In the genomic region with DNA sequence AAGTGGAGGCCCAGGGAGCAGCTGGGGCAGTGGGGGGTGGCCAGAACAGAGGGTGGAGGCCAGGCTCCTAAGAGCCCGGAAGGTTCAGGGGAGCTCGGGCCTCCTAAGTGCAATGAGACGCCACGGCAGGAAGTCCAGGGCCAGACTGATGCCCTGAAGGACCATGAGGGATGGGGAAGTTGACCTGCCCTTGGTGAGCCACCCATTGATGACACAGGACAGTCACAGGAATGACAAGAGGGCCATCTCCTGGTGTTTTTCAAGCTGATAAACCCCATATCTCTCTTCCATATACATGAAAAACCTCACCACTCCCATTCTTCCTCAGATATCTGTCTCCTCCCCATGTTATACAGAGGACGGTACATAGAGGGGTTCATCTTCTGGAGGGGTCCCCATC, we compare ENCODE assay signal across 23 cellular contexts. TPM values are rescaled to one million over a fixed set of nuclear protein-coding genes. Genes with fewer than 3 reads are reported as not detected.
DNase-seq lines count a peak whose midpoint lies in the region; ATAC-seq, FAIRE-seq and TF ChIP-seq lines count a peak whose summit lies in the region.
"Had no signal": no experiment of that assay in that cellular context is flagged by ENCODE, and none has a peak within 500 bp of the region (broad histone marks: within the 10 kb centered on the region; RNA-seq: fewer than 3 reads in every experiment).

No MANE protein-coding gene starts in this region.

- peak; percentile 93 for FAIRE-seq in K562 (lab: Jason Lieb, UNC)
- FAIRE-seq: endothelial cell of umbilical vein, frontal cortex, GM12891 had no signal

- H3K9me1 ChIP-seq in K562 (ENCODE audit: control insufficient read depth, insufficient read depth, low read length) = peaks cover 3% of the 10 kb centered on the region

- H3K4me3 ChIP-seq in OCI-LY7 (ENCODE audit: low read depth, low read length, poor library complexity, severe bottlenecking) (no peak overlapping the region), K562 (no peak overlapping the region), upper lobe of left lung (no peak overlapping the region)
- H3K4me3 ChIP-seq: coronary artery, vagina had no signal

- BruUV-seq in OCI-LY7 (replicated peaks; lab: Mats Ljungman, UMichigan) (no TSS peak), K562 (replicated peaks; lab: Mats Ljungman, UMichigan) (no TSS peak)

- TF ChIP-seq POLR2A in K562 (conservative IDR thresholded peaks at IDR 0.05) (no peak), upper lobe of left lung (IDR thresholded peaks at IDR 0.05) (no peak)

- CTCF ChIA-PET in OCI-LY7 (lab: Charles Lee; ENCODE audit: unreplicated experiment) (interaction anchor here (0.6 to 1.1 kb wide), 3 partner anchors 10 to 46 kb away, joined by 3 to 6 read pairs (median 4); no protein-coding TSS in a partner anchor), K562 (lab: Yijun Ruan, JAX; ENCODE audit: low intra/inter-chr PET ratio) (interaction anchor here (0.7 to 2.5 kb wide), 2 partner anchors 19 to 45 kb away, joined by 3 to 40 read pairs; partner anchors contain the start of gene CDR2L)

- H3K27ac ChIP-seq in OCI-LY7 (ENCODE audit: low read depth, low read length, poor library complexity, severe bottlenecking) (no peak overlapping the region), K562 (ENCODE audit: extremely low read depth, low read depth, low read length) (no peak overlapping the region), upper lobe of left lung (no peak overlapping the region)
- H3K27ac ChIP-seq: coronary artery, vagina had no signal

- WGBS in K562 (ENCODE audit: insufficient coverage, low coverage, missing lambda C conversion rate) = 12% methylated on average over 5 of the region's 5 CpGs
- 66 to 81% methylated on average over 5 of the region's 5 CpGs for WGBS in upper lobe of left lung, 2 donors

- ATAC-seq in K562 = peak; percentile 83
- no peak for ATAC-seq in upper lobe of left lung (ENCODE audit: low FRiP score in 2 of 2)
- ATAC-seq: activated naive CD4-positive, alpha-beta T cell treated with anti-CD3 and anti-CD28 coated beads, Interleukin-2, amount 50 U/mL, for 72 hours; activated T-cell treated with anti-CD3 and anti-CD28 coated beads, Interleukin-2, amount 50 U/mL, for 72 hours; natural killer cell; Panc1 had no signal

- H3K79me2 ChIP-seq in OCI-LY7 (ENCODE audit: insufficient read depth, low read depth, low read length) (no peaks in the 10 kb centered on the region), K562 (ENCODE audit: control insufficient read depth, insufficient read depth, low read length) (no peaks in the 10 kb centered on the region)

- H3K9me2 ChIP-seq in OCI-LY7 (ENCODE audit: insufficient read depth, low read length) = no peaks in the 10 kb centered on the region

- intact Hi-C loops in OCI-LY7 (cut with micrococcal nuclease; ENCODE audit: unreplicated experiment) (loop anchor here (1.0 kb wide), 1 partner anchor 45 kb away; no protein-coding TSS in a partner anchor), K562 (cut with micrococcal nuclease) (loop anchor here (1.0 to 10.0 kb wide), 2 partner anchors 45 to 82 kb away; partner anchors contain the start of genes OTOP2 and USH1G)

- H3K36me3 ChIP-seq in OCI-LY7 (ENCODE audit: insufficient read depth, low read length) (no peaks in the 10 kb centered on the region), K562 (ENCODE audit: control insufficient read depth, insufficient read depth, low read length) (peaks cover 13% of the 10 kb centered on the region; the same call in 1 of the 3 replicates), upper lobe of left lung (peaks cover 0 to 42% (median 23%) of the 10 kb centered on the region in 4 donors)

- in situ Hi-C loops in K562 (cut with MboI) = no loop called here

- H3K9ac ChIP-seq in K562 (ENCODE audit: insufficient read depth in 1 of 2, low read depth in 2 of 2, low read length in 2 of 2) = 0 out of 4 replicates have a peak overlapping the region, but pooled peaks of 1 of the 2 experiments have one; percentile 37

- H3K9me3 ChIP-seq in OCI-LY7 (ENCODE audit: low read length) (no peaks in the 10 kb centered on the region), K562 (replicated peaks; ENCODE audit: control insufficient read depth, insufficient read depth, low read depth, low read length) (no peaks in the 10 kb centered on the region), upper lobe of left lung (no peaks in the 10 kb centered on the region)
- H3K9me3 ChIP-seq: Caco-2, vagina had no signal

- POLR2A ChIA-PET in OCI-LY7 (lab: Charles Lee) (no interaction called here), K562 (lab: Yijun Ruan, JAX) (interaction anchor here (1.1 to 3.4 kb wide), 6 partner anchors 12 to 121 kb away, joined by 3 to 16 read pairs (median 6); no protein-coding TSS in a partner anchor)

- H3K4me2 ChIP-seq in OCI-LY7 (ENCODE audit: low read length) (no peak overlapping the region), K562 (ENCODE audit: insufficient read depth, low read length) (no peak overlapping the region)

- H2AFZ ChIP-seq in OCI-LY7 (ENCODE audit: low read length) (no peak overlapping the region), K562 (ENCODE audit: low read depth, low read length) (no peak overlapping the region; the same call in 1 of the 2 replicates)

- H3K27me3 ChIP-seq in K562 (ENCODE audit: control insufficient read depth in 2 of 2, insufficient read depth in 2 of 2, low read length in 2 of 2) (no peaks in the 10 kb centered on the region), upper lobe of left lung (no peaks in the 10 kb centered on the region)
- H3K27me3 ChIP-seq: vagina had no signal

- peak; percentile 89 to 96 for TF ChIP-seq RAD21 in K562 (CRISPR knock-in tag; conservative IDR thresholded peaks at IDR 0.05 in 1 of 2, IDR thresholded peaks at IDR 0.05 in 1 of 2)

- H4K20me1 ChIP-seq in OCI-LY7 (ENCODE audit: insufficient read depth, low read length) = no peaks in the 10 kb centered on the region
- no peaks in the 10 kb centered on the region for H4K20me1 ChIP-seq in K562 (replicated peaks; ENCODE audit: control insufficient read depth, insufficient read depth, low read length)

- TF ChIP-seq CTCF in OCI-LY7 (conservative IDR thresholded peaks at IDR 0.05; ENCODE audit: low read length) (peak; percentile 51; the same call in 1 of the 2 replicates), K562 (IDR thresholded peaks at IDR 0.05 in 2 of 3, conservative IDR thresholded peaks at IDR 0.05 in 1 of 3; ENCODE audit: insufficient read depth in 2 of 3, low read depth in 1 of 3, low read length in 3 of 3) (peak; percentile 60 to 80 (median 61)), upper lobe of left lung (IDR thresholded peaks at IDR 0.05) (no peak)

- DNase-seq in CD1c-positive myeloid dendritic cell (ENCODE audit: extremely low spot score) = peak; percentile 65
- DNase-seq in HT-29 (ENCODE audit: low spot score) = peak; percentile 32
- DNase-seq in OCI-LY7 (ENCODE audit: low spot score) = no peak
- peak; percentile 45 to 69 (median 62) for DNase-seq in K562 (ENCODE audit: extremely low read depth in 1 of 4, low spot score in 3 of 4)
- DNase-seq in NCI-H446 treated with DMSO at 0.1 percent for 48 hours (lab: John Stamatoyannopoulos, UW) = no peak
- no peak for DNase-seq in T1000 (lab: John Stamatoyannopoulos, UW)
- DNase-seq in upper lobe of left lung = no peak
- DNase-seq in DMS79 (lab: John Stamatoyannopoulos, UW) = no peak
- DNase-seq: activated B cell treated with CpG ODN at 0.5 μM for 24 hours; activated T-cell treated with anti-CD3 and anti-CD28 coated beads, Interleukin-2, amount 50 U/mL, for 72 hours; natural killer cell; NCI-H1092; NCI-H2107; NCI-H526; stimulated activated CD4-positive, alpha-beta T cell treated with anti-CD3 and anti-CD28 coated beads, Interleukin-4, amount 100 ng/mL, for 1 hour had no signal

- TF ChIP-seq EP300 in K562 (IDR thresholded peaks at IDR 0.05; ENCODE audit: low read length) (no peak), upper lobe of left lung (IDR thresholded peaks at IDR 0.05) (no peak)

- peaks cover 4% of the 10 kb centered on the region for H3K4me1 ChIP-seq in OCI-LY7 (ENCODE audit: insufficient read depth, low read length, poor library complexity, severe bottlenecking)
- H3K4me1 ChIP-seq in K562 (replicated peaks in 1 of 2; ENCODE audit: control insufficient read depth in 2 of 2, insufficient read depth in 2 of 2, low read length in 2 of 2) = peaks cover 11 to 25% of the 10 kb centered on the region in 2 experiments; a peak in 4 of 5 replicates
- peaks cover 0 to 4% (median 1%) of the 10 kb centered on the region in 4 donors for H3K4me1 ChIP-seq in upper lobe of left lung

RNA-seq across cellular contexts. Expression of gene MRPL58, which starts 5.8 kb away (rescaled TPM):
- 61.7 and 66.4 TPM in 2 replicates for total RNA-seq in HT-29 (2014; rRNA removed; shearing (Covaris generic))
- total RNA-seq in OCI-LY7 (2014; rRNA removed; shearing (Covaris generic)) = 79.8 and 84.2 TPM in 2 replicates
- total RNA-seq in OCI-LY7 (2022) = 70.7 and 75.3 TPM in 2 replicates
- total RNA-seq in K562 (2011; cell fraction: chromatin; rRNA removed; ENCODE audit: low replicate concordance) = 11.9 TPM in 2 replicates
- 10.9 and 13.3 TPM in 2 replicates for total RNA-seq in K562 (2011; cell fraction: nucleolus; rRNA removed)
- total RNA-seq in K562 (2011; cell fraction: nucleoplasm; rRNA removed) = 12.6 and 13.2 TPM in 2 replicates
- total RNA-seq in K562 (2014; rRNA removed) = 93.8 and 157 TPM in 2 replicates
- total RNA-seq in K562 (2014; rRNA removed; fragmentation: Illumina TruSeq; extraction: Trizol) = 68.1 and 70.9 TPM in 2 replicates
- 70.3 and 72.4 TPM in 2 replicates for total RNA-seq in K562 (2015; rRNA removed; fragmentation: Illumina TruSeq; extraction: Trizol)
- 70.2 and 75.7 TPM in 2 replicates for total RNA-seq in K562 (2021)
- 79.8 and 82.4 TPM in 2 replicates for polyA plus RNA-seq in K562 (2011; rRNA removed)
- 59.1 and 66.8 TPM in 2 replicates for polyA plus RNA-seq in K562 (2011; cell fraction: cytosol; rRNA removed)
- 25.0 and 36.4 TPM in 2 replicates for polyA plus RNA-seq in K562 (2011; cell fraction: nucleus; rRNA removed)
- polyA plus RNA-seq in K562 (2012) = 64.3 and 69.3 TPM in 2 replicates
- polyA plus RNA-seq in K562 (2014; fragmentation: Illumina TruSeq; extraction: Trizol) = 75.9 and 84.4 TPM in 2 replicates
- polyA plus RNA-seq in K562 (2014; fragmentation: Nextera tagmentation; extraction: Ambion mirVana) = 10 to 100 TPM; 30.8 to 49.6 TPM
- 98.0 and 107 TPM in 2 replicates for polyA plus RNA-seq in K562 (2014; rRNA removed)
- 36.9 and 37.2 TPM in 2 replicates for polyA minus RNA-seq in K562 (2011; rRNA and poly(A)+ RNA removed)
- 24.2 and 34.5 TPM in 2 replicates for polyA minus RNA-seq in K562 (2011; cell fraction: cytosol; rRNA and poly(A)+ RNA removed)
- polyA minus RNA-seq in K562 (2011; cell fraction: nucleus; rRNA and poly(A)+ RNA removed) = 8.3 and 14.6 TPM in 2 replicates
- 10 to 100 TPM; 10.5 to 41.0 (median 21.8) TPM for total RNA-seq in upper lobe of left lung

RNA-seq across cellular contexts. Expression of gene CDR2L, which starts 19.2 kb away (rescaled TPM):
- 10.2 and 10.6 TPM in 2 replicates for total RNA-seq in HT-29 (2014; rRNA removed; shearing (Covaris generic))
- 0.10 and 0.79 TPM in 2 replicates for total RNA-seq in OCI-LY7 (2014; rRNA removed; shearing (Covaris generic))
- 0.49 and 0.74 TPM in 2 replicates for total RNA-seq in OCI-LY7 (2022)
- 1.3 and 5.0 TPM in 2 replicates for total RNA-seq in K562 (2011; cell fraction: chromatin; rRNA removed; ENCODE audit: low replicate concordance)
- total RNA-seq in K562 (2011; cell fraction: nucleolus; rRNA removed) = 3.9 and 4.0 TPM in 2 replicates
- 2.5 and 3.4 TPM in 2 replicates for total RNA-seq in K562 (2011; cell fraction: nucleoplasm; rRNA removed)
- 8.8 and 9.8 TPM in 2 replicates for total RNA-seq in K562 (2014; rRNA removed)
- total RNA-seq in K562 (2014; rRNA removed; fragmentation: Illumina TruSeq; extraction: Trizol) = 2.0 and 2.7 TPM in 2 replicates
- 4.0 and 4.3 TPM in 2 replicates for total RNA-seq in K562 (2015; rRNA removed; fragmentation: Illumina TruSeq; extraction: Trizol)
- total RNA-seq in K562 (2021) = 15.5 and 16.0 TPM in 2 replicates
- polyA plus RNA-seq in K562 (2011; rRNA removed) = 3.1 and 5.5 TPM in 2 replicates
- 6.0 and 8.6 TPM in 2 replicates for polyA plus RNA-seq in K562 (2011; cell fraction: cytosol; rRNA removed)
- 6.9 and 7.8 TPM in 2 replicates for polyA plus RNA-seq in K562 (2011; cell fraction: nucleus; rRNA removed)
- polyA plus RNA-seq in K562 (2012) = 6.1 and 7.1 TPM in 2 replicates
- polyA plus RNA-seq in K562 (2014; fragmentation: Illumina TruSeq; extraction: Trizol) = 7.3 and 8.9 TPM in 2 replicates
- 1 to 10 TPM; 5.3 to 8.2 TPM for polyA plus RNA-seq in K562 (2014; fragmentation: Nextera tagmentation; extraction: Ambion mirVana)
- polyA plus RNA-seq in K562 (2014; rRNA removed) = 8.0 and 9.8 TPM in 2 replicates
- 1.8 and 2.2 TPM in 2 replicates for polyA minus RNA-seq in K562 (2011; rRNA and poly(A)+ RNA removed)
- 4.5 and 6.5 TPM in 2 replicates for polyA minus RNA-seq in K562 (2011; cell fraction: cytosol; rRNA and poly(A)+ RNA removed)
- polyA minus RNA-seq in K562 (2011; cell fraction: nucleus; rRNA and poly(A)+ RNA removed) = 1.5 and 1.7 TPM in 2 replicates
- total RNA-seq in upper lobe of left lung = 10 to 100 TPM; 15.6 to 48.8 (median 24.7) TPM
- total RNA-seq: activated B cell treated with CpG ODN at 0.5 μM for 24 hours had no signal

RNA-seq across cellular contexts. Expression of gene HID1, which starts 34.1 kb away (rescaled TPM):
- 27.5 and 36.2 TPM in 2 replicates for total RNA-seq in HT-29 (2014; rRNA removed; shearing (Covaris generic))
- total RNA-seq in OCI-LY7 (2014; rRNA removed; shearing (Covaris generic)) = 0.35 and 0.85 TPM in 2 replicates
- total RNA-seq in OCI-LY7 (2022) (8.5 and 9.9 TPM in 2 replicates), K562 (2014; rRNA removed) (0.04 and 0.14 TPM in 2 replicates), K562 (2014; rRNA removed; fragmentation: Illumina TruSeq; extraction: Trizol) (0.19 TPM in 1 of 2 replicates, not detected in the other), K562 (2015; rRNA removed; fragmentation: Illumina TruSeq; extraction: Trizol) (0.15 and 0.54 TPM in 2 replicates), K562 (2021) (0.91 and 1.2 TPM in 2 replicates), upper lobe of left lung (10 to 100 TPM; 21.6 to 60.8 (median 33.3) TPM)
- 1.1 and 7.8 TPM in 2 replicates for total RNA-seq in K562 (2011; cell fraction: chromatin; rRNA removed; ENCODE audit: low replicate concordance)
- 2.2 and 4.0 TPM in 2 replicates for total RNA-seq in K562 (2011; cell fraction: nucleolus; rRNA removed)
- 2.1 and 2.5 TPM in 2 replicates for total RNA-seq in K562 (2011; cell fraction: nucleoplasm; rRNA removed)
- polyA plus RNA-seq in K562 (2011; rRNA removed) (0.53 and 1.4 TPM in 2 replicates), K562 (2014; fragmentation: Illumina TruSeq; extraction: Trizol) (0.53 and 0.71 TPM in 2 replicates), K562 (2014; fragmentation: Nextera tagmentation; extraction: Ambion mirVana) (under 1 TPM in 1 of 2 experiments, not detected in 1; 0.15 TPM), K562 (2014; rRNA removed) (1.1 and 2.1 TPM in 2 replicates)
- polyA plus RNA-seq in K562 (2011; cell fraction: cytosol; rRNA removed) = 0.32 and 1.4 TPM in 2 replicates
- 7.9 and 8.7 TPM in 2 replicates for polyA plus RNA-seq in K562 (2011; cell fraction: nucleus; rRNA removed)
- polyA plus RNA-seq in K562 (2012) = 1.3 and 3.5 TPM in 2 replicates
- 0.75 and 1.2 TPM in 2 replicates for polyA minus RNA-seq in K562 (2011; rRNA and poly(A)+ RNA removed)
- polyA minus RNA-seq in K562 (2011; cell fraction: cytosol; rRNA and poly(A)+ RNA removed) = 1.4 TPM in 1 of 2 replicates, not detected in the other
- 1.6 and 1.7 TPM in 2 replicates for polyA minus RNA-seq in K562 (2011; cell fraction: nucleus; rRNA and poly(A)+ RNA removed)

RNA-seq across cellular contexts. Expression of gene ATP5PD, which starts 40.1 kb away (rescaled TPM):
- total RNA-seq in HT-29 (2014; rRNA removed; shearing (Covaris generic)) = 127 and 169 TPM in 2 replicates
- total RNA-seq in OCI-LY7 (2014; rRNA removed; shearing (Covaris generic)) = 293 and 301 TPM in 2 replicates
- total RNA-seq in OCI-LY7 (2022) (314 and 317 TPM in 2 replicates), K562 (2014; rRNA removed) (274 and 295 TPM in 2 replicates), K562 (2014; rRNA removed; fragmentation: Illumina TruSeq; extraction: Trizol) (600 and 662 TPM in 2 replicates), K562 (2015; rRNA removed; fragmentation: Illumina TruSeq; extraction: Trizol) (432 TPM in 2 replicates), K562 (2021) (300 and 341 TPM in 2 replicates), upper lobe of left lung (100 to 1,000 TPM; 126 to 198 (median 186) TPM)
- total RNA-seq in K562 (2011; cell fraction: chromatin; rRNA removed; ENCODE audit: low replicate concordance) = 64.6 and 79.5 TPM in 2 replicates
- total RNA-seq in K562 (2011; cell fraction: nucleolus; rRNA removed) = 65.9 and 72.6 TPM in 2 replicates
- 81.0 and 96.9 TPM in 2 replicates for total RNA-seq in K562 (2011; cell fraction: nucleoplasm; rRNA removed)
- polyA plus RNA-seq in K562 (2011; rRNA removed) (248 and 271 TPM in 2 replicates), K562 (2014; fragmentation: Illumina TruSeq; extraction: Trizol) (452 and 457 TPM in 2 replicates), K562 (2014; fragmentation: Nextera tagmentation; extraction: Ambion mirVana) (100 to 1,000 TPM; 786 to 828 TPM), K562 (2014; rRNA removed) (339 and 381 TPM in 2 replicates)
- polyA plus RNA-seq in K562 (2011; cell fraction: cytosol; rRNA removed) = 220 and 388 TPM in 2 replicates
- 118 and 154 TPM in 2 replicates for polyA plus RNA-seq in K562 (2011; cell fraction: nucleus; rRNA removed)
- polyA plus RNA-seq in K562 (2012) = 552 and 708 TPM in 2 replicates
- polyA minus RNA-seq in K562 (2011; rRNA and poly(A)+ RNA removed) = 307 and 324 TPM in 2 replicates
- 119 and 125 TPM in 2 replicates for polyA minus RNA-seq in K562 (2011; cell fraction: cytosol; rRNA and poly(A)+ RNA removed)
- polyA minus RNA-seq in K562 (2011; cell fraction: nucleus; rRNA and poly(A)+ RNA removed) = 21.9 and 60.2 TPM in 2 replicates

RNA-seq across cellular contexts. Expression of gene KCTD2, which starts 40.4 kb away (rescaled TPM):
- total RNA-seq in HT-29 (2014; rRNA removed; shearing (Covaris generic)) = 8.9 and 9.2 TPM in 2 replicates
- 26.0 and 29.8 TPM in 2 replicates for total RNA-seq in OCI-LY7 (2014; rRNA removed; shearing (Covaris generic))
- total RNA-seq in OCI-LY7 (2022) (21.0 and 26.3 TPM in 2 replicates), K562 (2014; rRNA removed) (11.2 and 15.3 TPM in 2 replicates), K562 (2014; rRNA removed; fragmentation: Illumina TruSeq; extraction: Trizol) (13.5 and 13.8 TPM in 2 replicates), K562 (2015; rRNA removed; fragmentation: Illumina TruSeq; extraction: Trizol) (15.9 and 16.4 TPM in 2 replicates), K562 (2021) (18.1 and 20.2 TPM in 2 replicates), upper lobe of left lung (10 to 100 TPM; 17.8 to 26.1 (median 22.9) TPM)
- 19.7 and 30.0 TPM in 2 replicates for total RNA-seq in K562 (2011; cell fraction: chromatin; rRNA removed; ENCODE audit: low replicate concordance)
- 16.8 and 17.0 TPM in 2 replicates for total RNA-seq in K562 (2011; cell fraction: nucleolus; rRNA removed)
- 19.6 and 20.1 TPM in 2 replicates for total RNA-seq in K562 (2011; cell fraction: nucleoplasm; rRNA removed)
- polyA plus RNA-seq in K562 (2011; rRNA removed) (32.5 and 32.9 TPM in 2 replicates), K562 (2014; fragmentation: Illumina TruSeq; extraction: Trizol) (22.3 and 22.9 TPM in 2 replicates), K562 (2014; fragmentation: Nextera tagmentation; extraction: Ambion mirVana) (1 to 10 TPM; 1.7 to 2.3 TPM), K562 (2014; rRNA removed) (15.8 and 16.0 TPM in 2 replicates)
- 25.1 and 26.6 TPM in 2 replicates for polyA plus RNA-seq in K562 (2011; cell fraction: cytosol; rRNA removed)
- 21.0 and 22.5 TPM in 2 replicates for polyA plus RNA-seq in K562 (2011; cell fraction: nucleus; rRNA removed)
- 14.4 and 17.7 TPM in 2 replicates for polyA plus RNA-seq in K562 (2012)
- 19.9 and 22.9 TPM in 2 replicates for polyA minus RNA-seq in K562 (2011; rRNA and poly(A)+ RNA removed)
- polyA minus RNA-seq in K562 (2011; cell fraction: cytosol; rRNA and poly(A)+ RNA removed) = 13.4 and 13.6 TPM in 2 replicates
- polyA minus RNA-seq in K562 (2011; cell fraction: nucleus; rRNA and poly(A)+ RNA removed) = 4.6 and 5.8 TPM in 2 replicates

Comparison
In these comparisons a context has a peak if more than half of its experiments do, and no peak if none do; other contexts are left out.
1. DNase-seq: peak in CD1c-positive myeloid dendritic cell (single experiment), HT-29 (single experiment) and K562 (4 of 4); none in OCI-LY7 (single experiment), NCI-H446 treated with DMSO at 0.1 percent for 48 hours (single experiment), T1000 (single experiment), upper lobe of left lung (0 of 2) and DMS79 (single experiment).
2. CTCF ChIP-seq: peak in OCI-LY7 (single experiment) and K562 (3 of 3); none in upper lobe of left lung (0 of 6).